Comparison of ENCODE assay signal across 1 cellular context in genomic region chr10:70558871-70559810, GRCh38.
TF ChIP-seq lines count a peak whose summit lies in the region.

No MANE protein-coding gene starts in this region.

TF ChIP-seq in K562, 482 proteins besides CTCF, POLR2A, EP300 and RAD21 (continued from another document and continues in another):
- TF ChIP-seq, protein P1, sequence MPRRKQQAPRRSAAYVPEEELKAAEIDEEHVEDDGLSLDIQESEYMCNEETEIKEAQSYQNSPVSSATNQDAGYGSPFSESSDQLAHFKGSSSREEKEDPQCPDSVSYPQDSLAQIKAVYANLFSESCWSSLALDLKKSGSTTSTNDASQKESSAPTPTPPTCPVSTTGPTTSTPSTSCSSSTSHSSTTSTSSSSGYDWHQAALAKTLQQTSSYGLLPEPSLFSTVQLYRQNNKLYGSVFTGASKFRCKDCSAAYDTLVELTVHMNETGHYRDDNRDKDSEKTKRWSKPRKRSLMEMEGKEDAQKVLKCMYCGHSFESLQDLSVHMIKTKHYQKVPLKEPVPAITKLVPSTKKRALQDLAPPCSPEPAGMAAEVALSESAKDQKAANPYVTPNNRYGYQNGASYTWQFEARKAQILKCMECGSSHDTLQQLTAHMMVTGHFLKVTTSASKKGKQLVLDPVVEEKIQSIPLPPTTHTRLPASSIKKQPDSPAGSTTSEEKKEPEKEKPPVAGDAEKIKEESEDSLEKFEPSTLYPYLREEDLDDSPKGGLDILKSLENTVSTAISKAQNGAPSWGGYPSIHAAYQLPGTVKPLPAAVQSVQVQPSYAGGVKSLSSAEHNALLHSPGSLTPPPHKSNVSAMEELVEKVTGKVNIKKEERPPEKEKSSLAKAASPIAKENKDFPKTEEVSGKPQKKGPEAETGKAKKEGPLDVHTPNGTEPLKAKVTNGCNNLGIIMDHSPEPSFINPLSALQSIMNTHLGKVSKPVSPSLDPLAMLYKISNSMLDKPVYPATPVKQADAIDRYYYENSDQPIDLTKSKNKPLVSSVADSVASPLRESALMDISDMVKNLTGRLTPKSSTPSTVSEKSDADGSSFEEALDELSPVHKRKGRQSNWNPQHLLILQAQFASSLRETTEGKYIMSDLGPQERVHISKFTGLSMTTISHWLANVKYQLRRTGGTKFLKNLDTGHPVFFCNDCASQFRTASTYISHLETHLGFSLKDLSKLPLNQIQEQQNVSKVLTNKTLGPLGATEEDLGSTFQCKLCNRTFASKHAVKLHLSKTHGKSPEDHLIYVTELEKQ (CRISPR knock-in tag; IDR thresholded peaks at IDR 0.05): no peak
- TF ChIP-seq STAT5A (IDR thresholded peaks at IDR 0.05; ENCODE audit: borderline replicate concordance, low read length) (peak; percentile 86), BACH1 (tag; IDR thresholded peaks at IDR 0.05) (peak; percentile 79), ZNF239 (CRISPR knock-in tag; IDR thresholded peaks at IDR 0.05) (no peak), GABPB1 (CRISPR knock-in tag; IDR thresholded peaks at IDR 0.05) (peak; percentile 67), MBD1 (CRISPR knock-in tag; IDR thresholded peaks at IDR 0.05) (no peak), ZNF778 (CRISPR knock-in tag; IDR thresholded peaks at IDR 0.05) (no peak), ZNF224 (CRISPR knock-in tag; IDR thresholded peaks at IDR 0.05) (no peak), ESRRB (CRISPR knock-in tag; IDR thresholded peaks at IDR 0.05; ENCODE audit: borderline replicate concordance) (no peak), RNF2 (IDR thresholded peaks at IDR 0.05) (no peak), FIP1L1 (IDR thresholded peaks at IDR 0.05; ENCODE audit: low read depth, low read length, poor library complexity, severe bottlenecking) (no peak), PURB (CRISPR knock-in tag; IDR thresholded peaks at IDR 0.05; ENCODE audit: low read depth) (no peak), HSF4 (CRISPR knock-in tag; IDR thresholded peaks at IDR 0.05; ENCODE audit: borderline replicate concordance) (no peak), MTA1 (IDR thresholded peaks at IDR 0.05; ENCODE audit: borderline replicate concordance) (peak; percentile 79), MIER1 (IDR thresholded peaks at IDR 0.05; ENCODE audit: low read depth) (0 out of 2 replicates have a peak, but pooled peaks have one; percentile 51), KDM4B (IDR thresholded peaks at IDR 0.05; ENCODE audit: borderline replicate concordance in 2 of 2, low read depth in 1 of 2) (0 out of 4 replicates have a peak, but pooled peaks of 1 of the 2 experiments have one; percentile 27), RFX7 (CRISPR knock-in tag; IDR thresholded peaks at IDR 0.05) (no peak), MTF1 (CRISPR knock-in tag; IDR thresholded peaks at IDR 0.05; ENCODE audit: borderline replicate concordance) (no peak), SETDB1 (IDR thresholded peaks at IDR 0.05; ENCODE audit: low read length) (no peak), CBX8 (IDR thresholded peaks at IDR 0.05; ENCODE audit: borderline replicate concordance, extremely low read depth, low read depth, low read length, poor library complexity, severe bottlenecking) (no peak), FUS (optimal IDR thresholded peaks at IDR 0.05; ENCODE audit: low read depth, low read length) (no peak), ADNP (tag; IDR thresholded peaks at IDR 0.05) (0 out of 2 replicates have a peak, but pooled peaks have one; percentile 33), ELK3 (CRISPR knock-in tag; IDR thresholded peaks at IDR 0.05) (no peak), SOX6 (IDR thresholded peaks at IDR 0.05) (peak; percentile 90), ZBTB7A (IDR thresholded peaks at IDR 0.05; ENCODE audit: borderline replicate concordance, control insufficient read depth, low read depth, low read length) (peak; percentile 85; the same call in 1 of the 2 replicates), RCOR1 (IDR thresholded peaks at IDR 0.05; ENCODE audit: borderline replicate concordance in 1 of 2, low read depth in 2 of 2, low read length in 2 of 2) (peak; percentile 98 to 99), ZNF507 (tag; conservative IDR thresholded peaks at IDR 0.05) (no peak), XRCC5 (IDR thresholded peaks at IDR 0.05; ENCODE audit: low read depth, low read length) (peak; percentile 94), ASH1L (IDR thresholded peaks at IDR 0.05; ENCODE audit: borderline replicate concordance, low read depth, partially characterized antibody) (no peak), FOXK2 (conservative IDR thresholded peaks at IDR 0.05 in 1 of 2, IDR thresholded peaks at IDR 0.05 in 1 of 2; ENCODE audit: low read depth in 2 of 2) (peak in 1 of 2 experiments; percentile 20; a peak in 2 of 4 replicates), NCOA6 (IDR thresholded peaks at IDR 0.05) (no peak), CREM (IDR thresholded peaks at IDR 0.05; ENCODE audit: low read depth) (peak; percentile 91)
- TF ChIP-seq, protein P2, sequence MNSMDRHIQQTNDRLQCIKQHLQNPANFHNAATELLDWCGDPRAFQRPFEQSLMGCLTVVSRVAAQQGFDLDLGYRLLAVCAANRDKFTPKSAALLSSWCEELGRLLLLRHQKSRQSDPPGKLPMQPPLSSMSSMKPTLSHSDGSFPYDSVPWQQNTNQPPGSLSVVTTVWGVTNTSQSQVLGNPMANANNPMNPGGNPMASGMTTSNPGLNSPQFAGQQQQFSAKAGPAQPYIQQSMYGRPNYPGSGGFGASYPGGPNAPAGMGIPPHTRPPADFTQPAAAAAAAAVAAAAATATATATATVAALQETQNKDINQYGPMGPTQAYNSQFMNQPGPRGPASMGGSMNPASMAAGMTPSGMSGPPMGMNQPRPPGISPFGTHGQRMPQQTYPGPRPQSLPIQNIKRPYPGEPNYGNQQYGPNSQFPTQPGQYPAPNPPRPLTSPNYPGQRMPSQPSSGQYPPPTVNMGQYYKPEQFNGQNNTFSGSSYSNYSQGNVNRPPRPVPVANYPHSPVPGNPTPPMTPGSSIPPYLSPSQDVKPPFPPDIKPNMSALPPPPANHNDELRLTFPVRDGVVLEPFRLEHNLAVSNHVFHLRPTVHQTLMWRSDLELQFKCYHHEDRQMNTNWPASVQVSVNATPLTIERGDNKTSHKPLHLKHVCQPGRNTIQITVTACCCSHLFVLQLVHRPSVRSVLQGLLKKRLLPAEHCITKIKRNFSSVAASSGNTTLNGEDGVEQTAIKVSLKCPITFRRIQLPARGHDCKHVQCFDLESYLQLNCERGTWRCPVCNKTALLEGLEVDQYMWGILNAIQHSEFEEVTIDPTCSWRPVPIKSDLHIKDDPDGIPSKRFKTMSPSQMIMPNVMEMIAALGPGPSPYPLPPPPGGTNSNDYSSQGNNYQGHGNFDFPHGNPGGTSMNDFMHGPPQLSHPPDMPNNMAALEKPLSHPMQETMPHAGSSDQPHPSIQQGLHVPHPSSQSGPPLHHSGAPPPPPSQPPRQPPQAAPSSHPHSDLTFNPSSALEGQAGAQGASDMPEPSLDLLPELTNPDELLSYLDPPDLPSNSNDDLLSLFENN (IDR thresholded peaks at IDR 0.05; ENCODE audit: low read depth in 2 of 2, low read length in 2 of 2): peak in 1 of 2 experiments; percentile 90; a peak in 2 of 4 replicates
- TF ChIP-seq, protein P3, sequence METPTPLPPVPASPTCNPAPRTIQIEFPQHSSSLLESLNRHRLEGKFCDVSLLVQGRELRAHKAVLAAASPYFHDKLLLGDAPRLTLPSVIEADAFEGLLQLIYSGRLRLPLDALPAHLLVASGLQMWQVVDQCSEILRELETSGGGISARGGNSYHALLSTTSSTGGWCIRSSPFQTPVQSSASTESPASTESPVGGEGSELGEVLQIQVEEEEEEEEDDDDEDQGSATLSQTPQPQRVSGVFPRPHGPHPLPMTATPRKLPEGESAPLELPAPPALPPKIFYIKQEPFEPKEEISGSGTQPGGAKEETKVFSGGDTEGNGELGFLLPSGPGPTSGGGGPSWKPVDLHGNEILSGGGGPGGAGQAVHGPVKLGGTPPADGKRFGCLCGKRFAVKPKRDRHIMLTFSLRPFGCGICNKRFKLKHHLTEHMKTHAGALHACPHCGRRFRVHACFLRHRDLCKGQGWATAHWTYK (CRISPR knock-in tag; IDR thresholded peaks at IDR 0.05): peak; percentile 41
- TF ChIP-seq, protein P4, sequence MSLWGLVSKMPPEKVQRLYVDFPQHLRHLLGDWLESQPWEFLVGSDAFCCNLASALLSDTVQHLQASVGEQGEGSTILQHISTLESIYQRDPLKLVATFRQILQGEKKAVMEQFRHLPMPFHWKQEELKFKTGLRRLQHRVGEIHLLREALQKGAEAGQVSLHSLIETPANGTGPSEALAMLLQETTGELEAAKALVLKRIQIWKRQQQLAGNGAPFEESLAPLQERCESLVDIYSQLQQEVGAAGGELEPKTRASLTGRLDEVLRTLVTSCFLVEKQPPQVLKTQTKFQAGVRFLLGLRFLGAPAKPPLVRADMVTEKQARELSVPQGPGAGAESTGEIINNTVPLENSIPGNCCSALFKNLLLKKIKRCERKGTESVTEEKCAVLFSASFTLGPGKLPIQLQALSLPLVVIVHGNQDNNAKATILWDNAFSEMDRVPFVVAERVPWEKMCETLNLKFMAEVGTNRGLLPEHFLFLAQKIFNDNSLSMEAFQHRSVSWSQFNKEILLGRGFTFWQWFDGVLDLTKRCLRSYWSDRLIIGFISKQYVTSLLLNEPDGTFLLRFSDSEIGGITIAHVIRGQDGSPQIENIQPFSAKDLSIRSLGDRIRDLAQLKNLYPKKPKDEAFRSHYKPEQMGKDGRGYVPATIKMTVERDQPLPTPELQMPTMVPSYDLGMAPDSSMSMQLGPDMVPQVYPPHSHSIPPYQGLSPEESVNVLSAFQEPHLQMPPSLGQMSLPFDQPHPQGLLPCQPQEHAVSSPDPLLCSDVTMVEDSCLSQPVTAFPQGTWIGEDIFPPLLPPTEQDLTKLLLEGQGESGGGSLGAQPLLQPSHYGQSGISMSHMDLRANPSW (CRISPR knock-in tag; IDR thresholded peaks at IDR 0.05): no peak
- TF ChIP-seq, protein P5, sequence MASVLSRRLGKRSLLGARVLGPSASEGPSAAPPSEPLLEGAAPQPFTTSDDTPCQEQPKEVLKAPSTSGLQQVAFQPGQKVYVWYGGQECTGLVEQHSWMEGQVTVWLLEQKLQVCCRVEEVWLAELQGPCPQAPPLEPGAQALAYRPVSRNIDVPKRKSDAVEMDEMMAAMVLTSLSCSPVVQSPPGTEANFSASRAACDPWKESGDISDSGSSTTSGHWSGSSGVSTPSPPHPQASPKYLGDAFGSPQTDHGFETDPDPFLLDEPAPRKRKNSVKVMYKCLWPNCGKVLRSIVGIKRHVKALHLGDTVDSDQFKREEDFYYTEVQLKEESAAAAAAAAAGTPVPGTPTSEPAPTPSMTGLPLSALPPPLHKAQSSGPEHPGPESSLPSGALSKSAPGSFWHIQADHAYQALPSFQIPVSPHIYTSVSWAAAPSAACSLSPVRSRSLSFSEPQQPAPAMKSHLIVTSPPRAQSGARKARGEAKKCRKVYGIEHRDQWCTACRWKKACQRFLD (CRISPR knock-in tag; IDR thresholded peaks at IDR 0.05): peak; percentile 84
- TF ChIP-seq, protein P6, sequence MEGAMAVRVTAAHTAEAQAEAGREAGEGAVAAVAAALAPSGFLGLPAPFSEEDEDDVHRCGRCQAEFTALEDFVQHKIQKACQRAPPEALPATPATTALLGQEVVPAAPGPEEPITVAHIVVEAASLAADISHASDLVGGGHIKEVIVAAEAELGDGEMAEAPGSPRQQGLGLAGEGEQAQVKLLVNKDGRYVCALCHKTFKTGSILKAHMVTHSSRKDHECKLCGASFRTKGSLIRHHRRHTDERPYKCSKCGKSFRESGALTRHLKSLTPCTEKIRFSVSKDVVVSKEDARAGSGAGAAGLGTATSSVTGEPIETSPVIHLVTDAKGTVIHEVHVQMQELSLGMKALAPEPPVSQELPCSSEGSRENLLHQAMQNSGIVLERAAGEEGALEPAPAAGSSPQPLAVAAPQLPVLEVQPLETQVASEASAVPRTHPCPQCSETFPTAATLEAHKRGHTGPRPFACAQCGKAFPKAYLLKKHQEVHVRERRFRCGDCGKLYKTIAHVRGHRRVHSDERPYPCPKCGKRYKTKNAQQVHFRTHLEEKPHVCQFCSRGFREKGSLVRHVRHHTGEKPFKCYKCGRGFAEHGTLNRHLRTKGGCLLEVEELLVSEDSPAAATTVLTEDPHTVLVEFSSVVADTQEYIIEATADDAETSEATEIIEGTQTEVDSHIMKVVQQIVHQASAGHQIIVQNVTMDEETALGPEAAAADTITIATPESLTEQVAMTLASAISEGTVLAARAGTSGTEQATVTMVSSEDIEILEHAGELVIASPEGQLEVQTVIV (CRISPR knock-in tag; IDR thresholded peaks at IDR 0.05; ENCODE audit: borderline replicate concordance): no peak
- TF ChIP-seq, protein P7, sequence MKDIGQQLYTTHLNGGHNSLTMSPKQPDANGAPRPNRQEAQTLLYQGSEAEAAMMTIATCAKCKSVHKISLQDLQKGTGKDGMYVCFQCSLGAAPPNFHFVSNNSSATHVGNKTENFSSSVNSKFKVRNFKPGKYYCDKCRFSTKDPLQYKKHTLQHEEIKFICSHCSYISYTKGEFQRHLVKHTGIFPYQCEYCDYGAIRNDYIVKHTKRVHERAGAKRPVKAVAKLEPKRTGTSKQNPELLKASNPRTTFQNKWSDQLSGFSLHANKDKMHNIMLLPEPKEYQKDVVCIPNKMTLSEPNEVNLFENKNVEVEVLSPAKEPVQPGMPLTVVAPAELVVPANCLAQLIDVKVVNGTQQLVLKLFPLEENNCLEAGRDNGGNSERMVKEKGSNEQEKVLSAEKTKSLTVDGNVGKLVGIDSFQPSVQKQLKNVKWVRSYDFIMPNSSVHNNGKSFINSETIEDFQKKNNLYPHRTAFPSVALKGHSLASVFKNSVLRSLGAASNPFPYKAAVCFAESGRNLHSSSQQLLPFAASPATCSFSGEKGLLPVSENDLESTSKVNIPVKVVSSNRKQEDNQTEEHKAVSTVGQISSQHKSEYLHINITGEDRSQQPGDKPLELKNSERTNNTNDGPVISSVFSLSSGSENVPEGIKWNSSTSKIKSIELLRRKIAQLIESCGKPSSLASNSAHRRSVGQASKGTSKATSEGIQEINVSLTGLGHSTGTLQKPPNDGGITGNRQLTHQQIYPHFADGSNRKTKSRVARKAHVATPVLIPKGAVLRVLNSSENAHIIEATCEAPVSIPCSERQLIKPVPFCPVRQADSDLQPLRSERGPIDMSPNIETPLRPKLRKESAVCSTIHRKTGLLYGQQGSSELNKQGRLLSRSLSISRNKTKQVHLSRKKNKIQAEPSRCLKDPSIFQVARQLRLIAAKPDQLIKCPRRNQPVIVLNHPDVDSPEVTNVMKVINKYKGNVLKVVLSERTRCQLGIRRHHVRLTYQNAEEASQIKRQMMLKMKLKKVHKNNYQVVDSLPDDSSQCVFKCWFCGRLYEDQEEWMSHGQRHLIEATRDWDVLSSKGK (CRISPR knock-in tag; IDR thresholded peaks at IDR 0.05): no peak
